8 cellular contexts compared by ENCODE assay signal in genomic region chrX:56232221-56233082, GRCh38. TPM values are rescaled to one million over a fixed set of nuclear protein-coding genes. Genes with fewer than 3 reads are reported as not detected.
DNase-seq lines count a peak whose midpoint lies in the region; ATAC-seq and TF ChIP-seq lines count a peak whose summit lies in the region.

Gene KLF8, plus strand, starts transcription at chrX:56232356. Its CDS starts 979 bp downstream, at chrX:56233335.

- H3K9me3 ChIP-seq in hepatocyte (ENCODE audit: low read depth) (no peaks in the 10 kb centered on the region), skeletal muscle satellite cell (replicated peaks; ENCODE audit: low read length) (no peaks in the 10 kb centered on the region), WERI-Rb-1 (ENCODE audit: severe bottlenecking) (no peaks in the 10 kb centered on the region)

- H3K9me2 ChIP-seq in hepatocyte (replicated peaks; ENCODE audit: insufficient read depth), result no peaks in the 10 kb centered on the region

- peak within 1 kb of the TSS; percentile 28 for H3K27ac Mint-ChIP-seq in activated naive CD8-positive, alpha-beta T cell

- peak; percentile 74 for ATAC-seq in GM21717 (IDR thresholded peaks at IDR 0.05; ENCODE audit: unreplicated experiment)

- H3K27me3 ChIP-seq in hepatocyte (no peaks in the 10 kb centered on the region), skeletal muscle satellite cell (ENCODE audit: control insufficient read depth, insufficient read depth, low read length) (peaks cover 20% of the 10 kb centered on the region), WERI-Rb-1 (ENCODE audit: insufficient read depth, low read depth, severe bottlenecking) (peaks cover 66% of the 10 kb centered on the region)

- DNase-seq in G401 (ENCODE audit: low spot score) (peak; percentile 81), NCI-H2227 treated with DMSO at 0.1 percent for 48 hours (lab: John Stamatoyannopoulos, UW) (peak; percentile 15), hepatocyte (ENCODE audit: low spot score) (peak; percentile 58), EL (no peak), WERI-Rb-1 (no peak)

- H3K36me3 ChIP-seq in hepatocyte (replicated peaks; ENCODE audit: insufficient read depth, low read depth) (no peaks in the 10 kb centered on the region), skeletal muscle satellite cell (ENCODE audit: insufficient read depth, low read length) (no peaks in the 10 kb centered on the region), WERI-Rb-1 (no peaks in the 10 kb centered on the region)

- H3K79me2 ChIP-seq in hepatocyte, result no peaks in the 10 kb centered on the region

- WGBS in hepatocyte (ENCODE audit: low lambda C conversion rate, missing lambda C conversion rate), result 52% methylated on average over 32 of the region's 38 CpGs

- H3K4me2 ChIP-seq in hepatocyte, result peak within 1 kb of the TSS; percentile 86
- peak within 1 kb of the TSS; percentile 89 for H3K4me2 ChIP-seq in skeletal muscle satellite cell (ENCODE audit: low read length)

- H2AFZ ChIP-seq in hepatocyte, result peak within 1 kb of the TSS; percentile 68

- TF ChIP-seq CTCF in hepatocyte (IDR thresholded peaks at IDR 0.05; ENCODE audit: poor library complexity), result no peak
- no peak for TF ChIP-seq CTCF in WERI-Rb-1 (IDR thresholded peaks at IDR 0.05; ENCODE audit: low read depth, low read length)

- H3K27me3 Mint-ChIP-seq in activated naive CD8-positive, alpha-beta T cell, result peaks cover 2% of the 10 kb centered on the region

- H3K4me1 ChIP-seq in hepatocyte (ENCODE audit: insufficient read depth) (no peaks in the 10 kb centered on the region), skeletal muscle satellite cell (ENCODE audit: control insufficient read depth, insufficient read depth, low read length) (no peaks in the 10 kb centered on the region)

- no peaks in the 10 kb centered on the region for H4K20me1 ChIP-seq in hepatocyte (ENCODE audit: insufficient read depth, poor library complexity, severe bottlenecking)

- H3K4me3 ChIP-seq in hepatocyte, result peak within 1 kb of the TSS; percentile 58
- H3K4me3 ChIP-seq in skeletal muscle satellite cell (ENCODE audit: low read length), result peak within 1 kb of the TSS; percentile 70
- H3K4me3 ChIP-seq in WERI-Rb-1 (ENCODE audit: low read depth, low read length), result no peak within 1 kb of the TSS

- H3K9ac ChIP-seq in skeletal muscle satellite cell (ENCODE audit: low read depth, low read length), result peak within 1 kb of the TSS; percentile 50

- no peaks in the 10 kb centered on the region for H3K36me3 Mint-ChIP-seq in activated naive CD8-positive, alpha-beta T cell

- in situ Hi-C loops in G401 (cut with HindIII; ENCODE audit: low sequenced_read_pairs), result no loop called here

- H3K27ac ChIP-seq in hepatocyte (peak within 1 kb of the TSS; percentile 12), WERI-Rb-1 (no peak within 1 kb of the TSS)

- peaks cover 9% of the 10 kb centered on the region for H3K4me1 Mint-ChIP-seq in activated naive CD8-positive, alpha-beta T cell (ENCODE audit: low read depth)

- H3K4me3 Mint-ChIP-seq in activated naive CD8-positive, alpha-beta T cell, result peak within 1 kb of the TSS; percentile 85

- no peaks in the 10 kb centered on the region for H3K9me3 Mint-ChIP-seq in activated naive CD8-positive, alpha-beta T cell (ENCODE audit: low read depth)

RNA-seq across cellular contexts. Expression of gene KLF8, which starts in this region (rescaled TPM):
- not detected in 2 replicates for total RNA-seq in G401 (2014; rRNA removed; shearing (Covaris generic))
- 9.1 and 10.1 TPM in 2 replicates for total RNA-seq in hepatocyte
- 5.4 and 7.9 TPM in 2 replicates for polyA plus RNA-seq in hepatocyte
- total RNA-seq in skeletal muscle satellite cell (2012; rRNA removed), result 1.5 and 2.6 TPM in 2 replicates

Comparison
In these comparisons a context has a peak if more than half of its experiments do, and no peak if none do; other contexts are left out.
1. RNA of gene KLF8 (total RNA-seq): 9.1 to 10.1 TPM in hepatocyte; not detected in G401; every median in the first group is over 10 times any median in the second.
2. Peak in DNase-seq in G401; RNA of the gene not detected or under 1 TPM.
3. DNase-seq: peak in NCI-H2227 treated with DMSO at 0.1 percent for 48 hours (single experiment) and hepatocyte (single experiment); none in EL (single experiment) and WERI-Rb-1 (single experiment).